In the genomic region with DNA sequence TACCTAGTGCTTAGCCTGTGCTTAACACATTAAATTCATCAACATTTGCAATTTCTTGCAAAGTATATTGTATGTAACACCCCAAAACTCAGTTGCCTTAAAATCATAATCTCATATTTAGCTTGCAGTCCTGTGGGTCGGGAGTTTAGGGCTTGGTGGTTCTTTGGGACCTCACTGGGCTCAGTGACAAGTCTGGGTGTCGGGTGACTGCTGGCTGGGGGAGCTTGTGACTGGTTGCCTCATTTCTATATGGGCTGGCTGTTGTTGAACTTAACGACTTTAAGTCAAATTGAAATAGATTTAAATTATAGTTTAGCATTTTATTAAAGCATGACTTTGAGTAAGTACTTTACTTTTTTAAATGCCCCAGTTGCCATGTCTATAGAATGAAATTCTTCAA, we compare ENCODE assay signal across 1 cellular context.
TF ChIP-seq lines count a peak whose summit lies in the region.

No MANE protein-coding gene starts in this region.

TF ChIP-seq in GM23338, 12 proteins besides CTCF, POLR2A, EP300 and RAD21 (continued from another document):
- TF ChIP-seq, protein P1, sequence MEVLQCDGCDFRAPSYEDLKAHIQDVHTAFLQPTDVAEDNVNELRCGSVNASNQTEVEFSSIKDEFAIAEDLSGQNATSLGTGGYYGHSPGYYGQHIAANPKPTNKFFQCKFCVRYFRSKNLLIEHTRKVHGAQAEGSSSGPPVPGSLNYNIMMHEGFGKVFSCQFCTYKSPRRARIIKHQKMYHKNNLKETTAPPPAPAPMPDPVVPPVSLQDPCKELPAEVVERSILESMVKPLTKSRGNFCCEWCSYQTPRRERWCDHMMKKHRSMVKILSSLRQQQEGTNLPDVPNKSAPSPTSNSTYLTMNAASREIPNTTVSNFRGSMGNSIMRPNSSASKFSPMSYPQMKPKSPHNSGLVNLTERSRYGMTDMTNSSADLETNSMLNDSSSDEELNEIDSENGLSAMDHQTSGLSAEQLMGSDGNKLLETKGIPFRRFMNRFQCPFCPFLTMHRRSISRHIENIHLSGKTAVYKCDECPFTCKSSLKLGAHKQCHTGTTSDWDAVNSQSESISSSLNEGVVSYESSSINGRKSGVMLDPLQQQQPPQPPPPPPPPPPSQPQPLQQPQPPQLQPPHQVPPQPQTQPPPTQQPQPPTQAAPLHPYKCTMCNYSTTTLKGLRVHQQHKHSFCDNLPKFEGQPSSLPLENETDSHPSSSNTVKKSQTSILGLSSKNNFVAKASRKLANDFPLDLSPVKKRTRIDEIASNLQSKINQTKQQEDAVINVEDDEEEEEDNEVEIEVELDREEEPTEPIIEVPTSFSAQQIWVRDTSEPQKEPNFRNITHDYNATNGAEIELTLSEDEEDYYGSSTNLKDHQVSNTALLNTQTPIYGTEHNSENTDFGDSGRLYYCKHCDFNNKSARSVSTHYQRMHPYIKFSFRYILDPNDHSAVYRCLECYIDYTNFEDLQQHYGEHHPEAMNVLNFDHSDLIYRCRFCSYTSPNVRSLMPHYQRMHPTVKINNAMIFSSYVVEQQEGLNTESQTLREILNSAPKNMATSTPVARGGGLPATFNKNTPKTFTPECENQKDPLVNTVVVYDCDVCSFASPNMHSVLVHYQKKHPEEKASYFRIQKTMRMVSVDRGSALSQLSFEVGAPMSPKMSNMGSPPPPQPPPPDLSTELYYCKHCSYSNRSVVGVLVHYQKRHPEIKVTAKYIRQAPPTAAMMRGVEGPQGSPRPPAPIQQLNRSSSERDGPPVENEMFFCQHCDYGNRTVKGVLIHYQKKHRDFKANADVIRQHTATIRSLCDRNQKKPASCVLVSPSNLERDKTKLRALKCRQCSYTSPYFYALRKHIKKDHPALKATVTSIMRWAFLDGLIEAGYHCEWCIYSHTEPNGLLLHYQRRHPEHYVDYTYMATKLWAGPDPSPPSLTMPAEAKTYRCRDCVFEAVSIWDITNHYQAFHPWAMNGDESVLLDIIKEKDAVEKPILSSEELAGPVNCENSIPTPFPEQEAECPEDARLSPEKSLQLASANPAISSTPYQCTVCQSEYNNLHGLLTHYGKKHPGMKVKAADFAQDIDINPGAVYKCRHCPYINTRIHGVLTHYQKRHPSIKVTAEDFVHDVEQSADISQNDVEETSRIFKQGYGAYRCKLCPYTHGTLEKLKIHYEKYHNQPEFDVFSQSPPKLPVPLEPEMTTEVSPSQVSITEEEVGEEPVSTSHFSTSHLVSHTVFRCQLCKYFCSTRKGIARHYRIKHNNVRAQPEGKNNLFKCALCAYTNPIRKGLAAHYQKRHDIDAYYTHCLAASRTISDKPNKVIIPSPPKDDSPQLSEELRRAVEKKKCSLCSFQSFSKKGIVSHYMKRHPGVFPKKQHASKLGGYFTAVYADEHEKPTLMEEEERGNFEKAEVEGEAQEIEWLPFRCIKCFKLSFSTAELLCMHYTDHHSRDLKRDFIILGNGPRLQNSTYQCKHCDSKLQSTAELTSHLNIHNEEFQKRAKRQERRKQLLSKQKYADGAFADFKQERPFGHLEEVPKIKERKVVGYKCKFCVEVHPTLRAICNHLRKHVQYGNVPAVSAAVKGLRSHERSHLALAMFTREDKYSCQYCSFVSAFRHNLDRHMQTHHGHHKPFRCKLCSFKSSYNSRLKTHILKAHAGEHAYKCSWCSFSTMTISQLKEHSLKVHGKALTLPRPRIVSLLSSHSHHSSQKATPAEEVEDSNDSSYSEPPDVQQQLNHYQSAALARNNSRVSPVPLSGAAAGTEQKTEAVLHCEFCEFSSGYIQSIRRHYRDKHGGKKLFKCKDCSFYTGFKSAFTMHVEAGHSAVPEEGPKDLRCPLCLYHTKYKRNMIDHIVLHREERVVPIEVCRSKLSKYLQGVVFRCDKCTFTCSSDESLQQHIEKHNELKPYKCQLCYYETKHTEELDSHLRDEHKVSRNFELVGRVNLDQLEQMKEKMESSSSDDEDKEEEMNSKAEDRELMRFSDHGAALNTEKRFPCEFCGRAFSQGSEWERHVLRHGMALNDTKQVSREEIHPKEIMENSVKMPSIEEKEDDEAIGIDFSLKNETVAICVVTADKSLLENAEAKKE (CRISPR knock-in tag; IDR thresholded peaks at IDR 0.05) = no peak
